Comparison of ENCODE assay signal across 1 cellular context in the genomic region with DNA sequence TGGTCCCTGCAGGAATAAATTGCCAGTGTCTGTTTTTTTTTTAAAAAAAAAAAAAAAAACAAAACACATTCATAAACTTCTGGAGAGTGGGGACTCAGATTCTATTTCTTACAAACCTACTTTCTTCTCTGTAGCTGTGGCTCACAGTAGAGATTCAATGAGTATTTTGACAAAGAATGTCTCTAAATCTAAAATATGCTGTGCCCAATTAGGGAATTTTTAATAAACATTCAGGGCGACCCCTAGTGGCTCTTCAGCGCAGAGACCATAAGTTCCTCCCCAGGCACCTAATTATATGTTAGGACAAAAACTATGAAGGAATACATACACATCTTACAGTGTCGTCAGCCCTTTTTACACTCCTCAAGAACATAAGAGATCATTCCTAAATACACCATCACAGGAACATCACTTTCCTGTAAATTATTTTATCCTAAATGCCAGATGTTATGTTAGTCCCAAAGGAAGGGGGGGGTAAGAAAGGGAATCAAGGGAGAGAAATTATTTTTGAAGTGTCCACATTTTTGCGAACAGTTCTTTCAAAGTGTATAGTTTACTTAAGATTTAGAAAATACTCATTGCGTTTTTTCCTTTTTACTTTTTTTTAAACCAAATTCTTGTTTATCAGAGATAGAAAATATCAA.
TF ChIP-seq lines count a peak whose summit lies in the region.

No MANE protein-coding gene starts in this region.

TF ChIP-seq in IMR-90, 13 proteins besides CTCF, POLR2A, EP300 and RAD21:
- TF ChIP-seq CHD1 (IDR thresholded peaks at IDR 0.05; ENCODE audit: low read depth, low read length), result no peak
- TF ChIP-seq SMC3 (IDR thresholded peaks at IDR 0.05; ENCODE audit: low read depth, low read length), result peak; percentile 74
- no peak for TF ChIP-seq RCOR1 (IDR thresholded peaks at IDR 0.05; ENCODE audit: insufficient replicate concordance, low read length)
- no peak for TF ChIP-seq MAFK (IDR thresholded peaks at IDR 0.05; ENCODE audit: low read depth, low read length)
- TF ChIP-seq FOS (IDR thresholded peaks at IDR 0.05; ENCODE audit: low read depth, low read length), result no peak
- no peak for TF ChIP-seq MXI1 (IDR thresholded peaks at IDR 0.05; ENCODE audit: borderline replicate concordance, low read depth, low read length)
- TF ChIP-seq, protein P1, sequence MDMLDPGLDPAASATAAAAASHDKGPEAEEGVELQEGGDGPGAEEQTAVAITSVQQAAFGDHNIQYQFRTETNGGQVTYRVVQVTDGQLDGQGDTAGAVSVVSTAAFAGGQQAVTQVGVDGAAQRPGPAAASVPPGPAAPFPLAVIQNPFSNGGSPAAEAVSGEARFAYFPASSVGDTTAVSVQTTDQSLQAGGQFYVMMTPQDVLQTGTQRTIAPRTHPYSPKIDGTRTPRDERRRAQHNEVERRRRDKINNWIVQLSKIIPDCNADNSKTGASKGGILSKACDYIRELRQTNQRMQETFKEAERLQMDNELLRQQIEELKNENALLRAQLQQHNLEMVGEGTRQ (IDR thresholded peaks at IDR 0.05; ENCODE audit: low read depth, low read length), result no peak
- TF ChIP-seq MAZ (IDR thresholded peaks at IDR 0.05; ENCODE audit: borderline replicate concordance, low read depth, low read length), result no peak
